ENCODE assay signal across 13 cellular contexts in the genomic region with DNA sequence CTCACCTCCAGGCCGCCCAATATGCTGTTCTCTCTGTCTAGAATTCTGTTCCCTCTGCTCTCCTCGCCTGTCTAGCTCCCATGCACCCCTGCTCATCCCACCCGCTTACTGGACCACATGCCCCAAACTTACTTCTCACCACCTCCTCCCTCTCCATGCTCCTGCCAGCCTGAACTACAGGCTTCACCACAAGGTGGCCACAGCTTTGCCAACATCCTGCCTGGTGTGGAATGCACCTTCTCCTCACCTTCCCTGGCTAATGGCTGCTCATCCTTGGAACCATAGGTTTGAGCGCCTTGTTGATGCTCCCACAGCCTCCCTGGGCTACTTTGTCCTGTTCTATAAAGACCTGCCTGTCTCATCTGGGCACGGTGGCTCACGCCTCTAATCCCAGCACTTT. TPM values are rescaled to one million over a fixed set of nuclear protein-coding genes. Genes with fewer than 3 reads are reported as not detected.
DNase-seq lines count a peak whose midpoint lies in the region; ATAC-seq and TF ChIP-seq lines count a peak whose summit lies in the region.
"Had no signal": no experiment of that assay in that cellular context is flagged by ENCODE, and none has a peak within 500 bp of the region (broad histone marks: within the 10 kb centered on the region; RNA-seq: fewer than 3 reads in every experiment).

No MANE protein-coding gene starts in this region.

- no peaks in the 10 kb centered on the region for H3K9me3 Mint-ChIP-seq in activated naive CD4-positive, alpha-beta T cell treated with anti-CD3 and anti-CD28 coated beads, Interleukin-2, amount 50 U/mL, for 24 hours
- H3K9me3 Mint-ChIP-seq in activated naive CD4-positive, alpha-beta T cell treated with anti-CD3 and anti-CD28 coated beads, Interleukin-2, amount 50 U/mL, for 72 hours, result no peaks in the 10 kb centered on the region

- H3K4me3 Mint-ChIP-seq in activated naive CD4-positive, alpha-beta T cell treated with anti-CD3 and anti-CD28 coated beads, Interleukin-2, amount 50 U/mL, for 24 hours, result no peak overlapping the region

- H3K27ac Mint-ChIP-seq in activated naive CD4-positive, alpha-beta T cell treated with anti-CD3 and anti-CD28 coated beads, Interleukin-2, amount 50 U/mL, for 24 hours, result peak overlapping the region; percentile 60
- H3K27ac Mint-ChIP-seq in activated naive CD4-positive, alpha-beta T cell treated with anti-CD3 and anti-CD28 coated beads, Interleukin-2, amount 50 U/mL, for 72 hours, result no peak overlapping the region

- H3K4me1 Mint-ChIP-seq in activated naive CD4-positive, alpha-beta T cell treated with anti-CD3 and anti-CD28 coated beads, Interleukin-2, amount 50 U/mL, for 24 hours, result no peaks in the 10 kb centered on the region

- no peak for ATAC-seq in activated naive CD4-positive, alpha-beta T cell treated with anti-CD3 and anti-CD28 coated beads, Interleukin-2, amount 50 U/mL, for 72 hours
- no peak for ATAC-seq in GM21576 (IDR thresholded peaks at IDR 0.05; ENCODE audit: unreplicated experiment)

- DNase-seq in activated naive CD4-positive, alpha-beta T cell treated with anti-CD3 and anti-CD28 coated beads, Interleukin-2, amount 50 U/mL, for 72 hours (ENCODE audit: low spot score in 2 of 2), result no peak
- peak; percentile 38 for DNase-seq in RPMI8226
- DNase-seq in epithelial cell of esophagus (ENCODE audit: low read depth), result peak; percentile 24
- no peak for DNase-seq in NCI-H510A (lab: John Stamatoyannopoulos, UW)
- no peak for DNase-seq in occipital lobe (lab: John Stamatoyannopoulos, UW)
- DNase-seq in mesenteric fat pad (ENCODE audit: low spot score), result no peak
- DNase-seq: activated T-cell treated with anti-CD3 and anti-CD28 coated beads for 4 hours, DMS79 treated with DMSO at 0.1 percent for 48 hours, NCI-H1694 treated with DMSO at 0.1 percent for 48 hours, Peyer's patch had no signal

- no peaks in the 10 kb centered on the region for H3K36me3 Mint-ChIP-seq in activated naive CD4-positive, alpha-beta T cell treated with anti-CD3 and anti-CD28 coated beads, Interleukin-2, amount 50 U/mL, for 24 hours
- H3K36me3 Mint-ChIP-seq in activated naive CD4-positive, alpha-beta T cell treated with anti-CD3 and anti-CD28 coated beads, Interleukin-2, amount 50 U/mL, for 72 hours, result no peaks in the 10 kb centered on the region

- peak; percentile 49 for TF ChIP-seq CTCF in epithelial cell of esophagus (IDR thresholded peaks at IDR 0.05; ENCODE audit: insufficient read depth, low read depth, low read length, missing control alignments)

- no peak overlapping the region for H3K4me3 ChIP-seq in epithelial cell of esophagus (ENCODE audit: low read length)
- H3K4me3 ChIP-seq: Peyer's patch, suprapubic skin had no signal

- H3K27me3 Mint-ChIP-seq in activated naive CD4-positive, alpha-beta T cell treated with anti-CD3 and anti-CD28 coated beads, Interleukin-2, amount 50 U/mL, for 24 hours, result peaks cover 1% of the 10 kb centered on the region

RNA-seq across cellular contexts. Expression of a gene that starts 9.6 kb away (rescaled TPM):
- total RNA-seq in activated naive CD4-positive, alpha-beta T cell treated with anti-CD3 and anti-CD28 coated beads, Interleukin-2, amount 50 U/mL, for 72 hours, result 1 to 10 TPM; 1.0 to 1.1 TPM
- 3.0 TPM for total RNA-seq in occipital lobe
- total RNA-seq in mesenteric fat pad, result 4.8 TPM

Comparison
In these comparisons a context has a peak if more than half of its experiments do, and no peak if none do; other contexts are left out.
1. DNase-seq: peak in RPMI8226 (single experiment) and epithelial cell of esophagus (single experiment); none in activated naive CD4-positive, alpha-beta T cell treated with anti-CD3 and anti-CD28 coated beads, Interleukin-2, amount 50 U/mL, for 72 hours (0 of 2), NCI-H510A (single experiment), occipital lobe (single experiment) and mesenteric fat pad (single experiment).